Comparison of ENCODE assay signal across 1 cellular context in genomic region chr12:43937947-43938346, GRCh38.
TF ChIP-seq lines count a peak whose summit lies in the region.

No MANE protein-coding gene starts in this region.

TF ChIP-seq in WTC11, 78 proteins besides CTCF, POLR2A, EP300 and RAD21 (continued from another document):
- TF ChIP-seq ARID4B (CRISPR knock-in tag; IDR thresholded peaks at IDR 0.05; ENCODE audit: borderline replicate concordance) (no peak), ATF3 (CRISPR knock-in tag; conservative IDR thresholded peaks at IDR 0.05) (no peak), TP53 (CRISPR knock-in tag; IDR thresholded peaks at IDR 0.05) (no peak), ELF4 (CRISPR knock-in tag; IDR thresholded peaks at IDR 0.05; ENCODE audit: low read depth) (no peak), E2F5 (CRISPR knock-in tag; IDR thresholded peaks at IDR 0.05) (no peak), CREB1 (CRISPR knock-in tag; IDR thresholded peaks at IDR 0.05) (no peak), GTF2I (CRISPR knock-in tag; conservative IDR thresholded peaks at IDR 0.05) (no peak), RELA (CRISPR knock-in tag; IDR thresholded peaks at IDR 0.05; ENCODE audit: borderline replicate concordance) (no peak), FOXK1 (CRISPR knock-in tag; IDR thresholded peaks at IDR 0.05) (no peak)
